In the genomic region with DNA sequence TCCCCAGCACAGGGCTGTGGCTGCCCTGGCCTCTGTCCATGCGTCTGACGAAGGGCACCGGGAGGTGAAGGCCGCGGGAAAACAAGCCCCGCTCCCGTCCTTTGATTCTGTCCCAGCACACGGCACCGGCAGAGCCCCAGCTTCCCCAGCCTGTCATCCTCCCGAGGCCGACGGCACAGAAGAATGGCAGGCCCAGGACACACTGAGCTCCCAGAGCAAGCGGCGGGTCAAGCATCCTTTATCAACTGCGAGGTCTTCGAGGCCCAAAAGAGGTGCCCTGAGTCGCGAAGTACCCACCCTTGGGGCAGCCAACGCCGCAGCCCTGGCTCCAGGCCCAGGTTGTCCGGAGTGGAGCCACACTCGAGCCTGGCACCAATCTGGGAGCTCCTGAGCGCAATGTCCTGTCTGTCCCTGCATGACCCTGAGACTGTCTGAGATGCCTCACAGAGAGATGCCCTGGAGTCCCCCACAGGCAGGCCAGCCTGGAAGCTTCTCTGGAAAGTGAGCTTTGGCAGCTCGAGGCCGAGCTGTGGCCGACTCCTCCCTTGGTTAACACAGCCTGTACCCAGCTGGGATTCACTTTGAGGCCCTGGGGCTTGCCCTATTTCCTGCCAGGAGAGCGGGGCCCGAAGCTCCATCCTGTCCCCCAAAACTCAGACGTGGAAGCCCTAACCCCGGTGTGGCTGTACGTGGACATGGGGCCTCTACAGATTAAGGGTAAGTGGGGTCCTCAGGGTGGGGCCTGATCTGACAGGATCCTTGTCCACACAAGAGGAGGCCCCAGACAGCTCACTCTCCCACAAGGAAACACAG, we compare ENCODE assay signal across 22 cellular contexts. TPM values are rescaled to one million over a fixed set of nuclear protein-coding genes. Genes with fewer than 3 reads are reported as not detected.
DNase-seq lines count a peak whose midpoint lies in the region; ATAC-seq and TF ChIP-seq lines count a peak whose summit lies in the region.
"Had no signal": no experiment of that assay in that cellular context is flagged by ENCODE, and none has a peak within 500 bp of the region (broad histone marks: within the 10 kb centered on the region; RNA-seq: fewer than 3 reads in every experiment).

No MANE protein-coding gene starts in this region.

- peak in 1 of 2 donors; percentile 16 for TF ChIP-seq RAD21 in liver (IDR thresholded peaks at IDR 0.05)

- H3K9ac ChIP-seq in liver (ENCODE audit: low read depth in 1 of 2, low read length in 2 of 2): peak overlapping the region; percentile 19 to 33

- peak overlapping the region in 1 of 3 donors; percentile 8 for H3K4me3 ChIP-seq in liver (ENCODE audit: low read depth in 1 of 3, low read length in 3 of 3)
- H3K4me3 ChIP-seq: colonic mucosa, GM12878, HAP-1, thoracic aorta had no signal

- peaks cover 20 to 93% (median 81%) of the 10 kb centered on the region in 4 donors for H3K4me1 ChIP-seq in liver (ENCODE audit: control insufficient read depth in 4 of 4, insufficient read depth in 4 of 4, low read length in 3 of 4)
- H3K4me1 ChIP-seq: colonic mucosa, HAP-1 had no signal

- no peaks in the 10 kb centered on the region for H3K27me3 ChIP-seq in liver (ENCODE audit: control insufficient read depth in 4 of 4, insufficient read depth in 4 of 4, low read length in 3 of 4)
- H3K27me3 ChIP-seq: brain microvascular endothelial cell, colonic mucosa had no signal

- no peaks in the 10 kb centered on the region for H3K9me3 Mint-ChIP-seq in activated T-cell treated with anti-CD3 and anti-CD28 coated beads, Interleukin-2, amount 50 U/mL, for 24 hours
- no peaks in the 10 kb centered on the region for H3K9me3 Mint-ChIP-seq in activated naive CD8-positive, alpha-beta T cell treated with anti-CD3 and anti-CD28 coated beads, Interleukin-2, amount 10 ng/mL, durations not matched to agents 7 days and 5 days
- H3K9me3 Mint-ChIP-seq in stimulated activated effector memory CD8-positive, alpha-beta T cell treated with anti-CD3 and anti-CD28 coated beads, Interleukin-12 subunit alpha, Interleukin-12 subunit beta, amount 100 ng/mL, for 72 hours: no peaks in the 10 kb centered on the region
- H3K9me3 Mint-ChIP-seq: naive thymus-derived CD4-positive, alpha-beta T cell; T-helper 1 cell treated with Interleukin-12 subunit alpha and Interleukin-12 subunit beta and Interleukin-4 antibody, amounts not matched to agents 30 μg/mL and 1 μg/mL, for 36 hours had no signal

- H3K9me3 ChIP-seq in liver (ENCODE audit: control insufficient read depth in 4 of 4, low read length in 3 of 4): no peaks in the 10 kb centered on the region
- H3K9me3 ChIP-seq: colonic mucosa, HAP-1, thoracic aorta had no signal

- peak overlapping the region; percentile 75 to 94 for H3K27ac ChIP-seq in liver (ENCODE audit: low read depth in 1 of 2, low read length in 2 of 2)
- H3K27ac ChIP-seq: 22Rv1, brain microvascular endothelial cell, colonic mucosa, thoracic aorta had no signal

- ATAC-seq in activated naive CD8-positive, alpha-beta T cell treated with anti-CD3 and anti-CD28 coated beads, Interleukin-2, amount 10 ng/mL, durations not matched to agents 7 days and 5 days (ENCODE audit: low read depth): no peak
- ATAC-seq in stimulated activated effector memory CD8-positive, alpha-beta T cell treated with anti-CD3 and anti-CD28 coated beads, Interleukin-12 subunit alpha, Interleukin-12 subunit beta, amount 100 ng/mL, for 72 hours: no peak
- ATAC-seq in stimulated activated naive CD8-positive, alpha-beta T cell treated with anti-CD3 and anti-CD28 coated beads, Interleukin-15, Interleukin-2, amounts not matched to agents 100 U/mL and 50 U/mL, for 24 hours: no peak

- no peak for TF ChIP-seq CTCF in liver (IDR thresholded peaks at IDR 0.05; ENCODE audit: low read depth, low read length, missing input control)

- H3K4me3 Mint-ChIP-seq in activated T-cell treated with anti-CD3 and anti-CD28 coated beads, Interleukin-2, amount 50 U/mL, for 24 hours: no peak overlapping the region
- no peak overlapping the region for H3K4me3 Mint-ChIP-seq in activated naive CD8-positive, alpha-beta T cell treated with anti-CD3 and anti-CD28 coated beads, Interleukin-2, amount 10 ng/mL, durations not matched to agents 7 days and 5 days
- no peak overlapping the region for H3K4me3 Mint-ChIP-seq in stimulated activated effector memory CD8-positive, alpha-beta T cell treated with anti-CD3 and anti-CD28 coated beads, Interleukin-12 subunit alpha, Interleukin-12 subunit beta, amount 100 ng/mL, for 72 hours
- H3K4me3 Mint-ChIP-seq: activated CD4-positive, alpha-beta T cell treated with anti-CD3 and anti-CD28 coated beads for 36 hours; naive thymus-derived CD4-positive, alpha-beta T cell; T-helper 1 cell treated with Interleukin-12 subunit alpha and Interleukin-12 subunit beta and Interleukin-4 antibody, amounts not matched to agents 30 μg/mL and 1 μg/mL, for 36 hours had no signal

- H3K36me3 ChIP-seq in liver (ENCODE audit: control insufficient read depth in 4 of 4, insufficient read depth in 3 of 4, low read depth in 1 of 4, low read length in 3 of 4): peaks cover 0 to 2% (median 0%) of the 10 kb centered on the region in 4 donors
- H3K36me3 ChIP-seq: colonic mucosa, thoracic aorta had no signal

- peaks cover 99% of the 10 kb centered on the region for H3K36me3 Mint-ChIP-seq in activated T-cell treated with anti-CD3 and anti-CD28 coated beads, Interleukin-2, amount 50 U/mL, for 24 hours (ENCODE audit: low read depth)
- peaks cover 13% of the 10 kb centered on the region for H3K36me3 Mint-ChIP-seq in activated naive CD8-positive, alpha-beta T cell treated with anti-CD3 and anti-CD28 coated beads, Interleukin-2, amount 10 ng/mL, durations not matched to agents 7 days and 5 days
- H3K36me3 Mint-ChIP-seq in stimulated activated effector memory CD8-positive, alpha-beta T cell treated with anti-CD3 and anti-CD28 coated beads, Interleukin-12 subunit alpha, Interleukin-12 subunit beta, amount 100 ng/mL, for 72 hours: peaks cover 100% of the 10 kb centered on the region

- no peak for DNase-seq in activated T-cell treated with anti-CD3 and anti-CD28 coated beads, Interleukin-2, amount 50 U/mL, for 24 hours
- DNase-seq in activated T-cell treated with anti-CD3 and anti-CD28 coated beads, Interleukin-2, amount 50 U/mL, for 1 hour: no peak
- DNase-seq in activated naive CD8-positive, alpha-beta T cell treated with anti-CD3 and anti-CD28 coated beads, Interleukin-2, amount 10 ng/mL, durations not matched to agents 7 days and 5 days: no peak
- no peak for DNase-seq in stimulated activated effector memory CD8-positive, alpha-beta T cell treated with anti-CD3 and anti-CD28 coated beads, Interleukin-12 subunit alpha, Interleukin-12 subunit beta, amount 100 ng/mL, for 72 hours (ENCODE audit: low spot score in 2 of 2)
- DNase-seq in HCEC 1CT (no peak), SIG-M5 (lab: John Stamatoyannopoulos, UW) (no peak)
- no peak for DNase-seq in stimulated activated naive CD8-positive, alpha-beta T cell treated with anti-CD3 and anti-CD28 coated beads, Interleukin-15, Interleukin-2, amounts not matched to agents 100 U/mL and 50 U/mL, for 24 hours
- DNase-seq: activated CD4-positive, alpha-beta T cell treated with anti-CD3 and anti-CD28 coated beads for 36 hours; brain microvascular endothelial cell; colonic mucosa; kidney glomerular epithelial cell; naive thymus-derived CD4-positive, alpha-beta T cell; NCI-H1048; NCI-H187 treated with DMSO at 0.1 percent for 48 hours; NCI-H345; PC-3 had no signal

- H3K27me3 Mint-ChIP-seq in activated T-cell treated with anti-CD3 and anti-CD28 coated beads, Interleukin-2, amount 50 U/mL, for 24 hours: no peaks in the 10 kb centered on the region
- H3K27me3 Mint-ChIP-seq in activated naive CD8-positive, alpha-beta T cell treated with anti-CD3 and anti-CD28 coated beads, Interleukin-2, amount 10 ng/mL, durations not matched to agents 7 days and 5 days: no peaks in the 10 kb centered on the region
- H3K27me3 Mint-ChIP-seq: activated CD4-positive, alpha-beta T cell treated with anti-CD3 and anti-CD28 coated beads for 36 hours; naive thymus-derived CD4-positive, alpha-beta T cell had no signal

- peak overlapping the region; percentile 57 for H3K27ac Mint-ChIP-seq in activated T-cell treated with anti-CD3 and anti-CD28 coated beads, Interleukin-2, amount 50 U/mL, for 24 hours
- H3K27ac Mint-ChIP-seq in activated naive CD8-positive, alpha-beta T cell treated with anti-CD3 and anti-CD28 coated beads, Interleukin-2, amount 10 ng/mL, durations not matched to agents 7 days and 5 days: peak overlapping the region; percentile 21
- H3K27ac Mint-ChIP-seq in stimulated activated effector memory CD8-positive, alpha-beta T cell treated with anti-CD3 and anti-CD28 coated beads, Interleukin-12 subunit alpha, Interleukin-12 subunit beta, amount 100 ng/mL, for 72 hours: peak overlapping the region; percentile 26
- H3K27ac Mint-ChIP-seq: activated CD4-positive, alpha-beta T cell treated with anti-CD3 and anti-CD28 coated beads for 36 hours; T-helper 1 cell treated with Interleukin-12 subunit alpha and Interleukin-12 subunit beta and Interleukin-4 antibody, amounts not matched to agents 30 μg/mL and 1 μg/mL, for 36 hours had no signal

- 44% methylated on average over 31 of the region's 31 CpGs for WGBS in liver

- POLR2A ChIA-PET in activated naive CD8-positive, alpha-beta T cell treated with anti-CD3 and anti-CD28 coated beads, Interleukin-2, amount 10 ng/mL, durations not matched to agents 7 days and 5 days (lab: Charles Lee): interaction anchor here (1.0 to 1.8 kb wide), 3 partner anchors 40 to 80 kb away, joined by 3 to 4 read pairs (median 4); partner anchors contain the start of gene KLHDC4

- H3K4me1 Mint-ChIP-seq in activated T-cell treated with anti-CD3 and anti-CD28 coated beads, Interleukin-2, amount 50 U/mL, for 24 hours (ENCODE audit: low read depth): peaks cover 30% of the 10 kb centered on the region
- H3K4me1 Mint-ChIP-seq in activated naive CD8-positive, alpha-beta T cell treated with anti-CD3 and anti-CD28 coated beads, Interleukin-2, amount 10 ng/mL, durations not matched to agents 7 days and 5 days: peaks cover 6% of the 10 kb centered on the region
- H3K4me1 Mint-ChIP-seq in stimulated activated effector memory CD8-positive, alpha-beta T cell treated with anti-CD3 and anti-CD28 coated beads, Interleukin-12 subunit alpha, Interleukin-12 subunit beta, amount 100 ng/mL, for 72 hours: peaks cover 52% of the 10 kb centered on the region

TF ChIP-seq in liver, 16 proteins besides CTCF, POLR2A, EP300 and RAD21:
- TF ChIP-seq RXRA (IDR thresholded peaks at IDR 0.05) (peak; percentile 74 to 96), MAX (IDR thresholded peaks at IDR 0.05) (no peak), SP1 (IDR thresholded peaks at IDR 0.05) (peak; percentile 52)

RNA-seq across cellular contexts. Expression of gene SLC7A5, which starts 23.3 kb away (rescaled TPM):
- total RNA-seq in activated naive CD8-positive, alpha-beta T cell treated with anti-CD3 and anti-CD28 coated beads, Interleukin-2, amount 10 ng/mL, durations not matched to agents 7 days and 5 days: 10 to 100 TPM; 59.2 to 63.9 TPM
- total RNA-seq in liver: 10 to 100 TPM in 1 of 2 donors, 1 to 10 TPM in 1; 7.9 to 66.0 TPM
- 10 to 100 TPM in 1 of 2 donors, 1 to 10 TPM in 1; 4.5 to 13.3 TPM for polyA plus RNA-seq in liver
